Comparison of ENCODE assay signal across 16 cellular contexts in genomic region chr10:69840773-69841172, GRCh38. TPM values are rescaled to one million over a fixed set of nuclear protein-coding genes. Genes with fewer than 3 reads are reported as not detected.
DNase-seq lines count a peak whose midpoint lies in the region; FAIRE-seq and TF ChIP-seq lines count a peak whose summit lies in the region.
"Had no signal": no experiment of that assay in that cellular context is flagged by ENCODE, and none has a peak within 500 bp of the region (broad histone marks: within the 10 kb centered on the region; RNA-seq: fewer than 3 reads in every experiment).

No MANE protein-coding gene starts in this region.

- no peak overlapping the region for H4K8ac ChIP-seq in neuronal stem cell (ENCODE audit: low read depth, low read length)

- intact Hi-C loops in cardiac septum (cut with DNase I) = no loop called here

- no peak overlapping the region for H3K14ac ChIP-seq in neuronal stem cell (ENCODE audit: low read length)

- H4K91ac ChIP-seq in neuronal stem cell (ENCODE audit: low read depth, low read length, poor library complexity) = no peak overlapping the region

- H2AK5ac ChIP-seq in neuronal stem cell (ENCODE audit: low read depth, low read length) = peak overlapping the region; percentile 13

- H2BK5ac ChIP-seq in neuronal stem cell (ENCODE audit: low read length) = no peak overlapping the region

- H3K36me3 ChIP-seq in cardiac muscle cell (no peaks in the 10 kb centered on the region), astrocyte (ENCODE audit: insufficient read depth, low read length) (no peaks in the 10 kb centered on the region), neuronal stem cell (replicated peaks in 1 of 2; ENCODE audit: control insufficient read depth in 2 of 2, insufficient read depth in 2 of 2, low read length in 2 of 2) (no peaks in the 10 kb centered on the region)
- no peaks in the 10 kb centered on the region for H3K36me3 ChIP-seq in BLaER1 treated with 17β-estradiol and CSF1 and Interleukin-3, amounts not matched to agents 10 nM and 100 nM

- H3K18ac ChIP-seq in neuronal stem cell (ENCODE audit: low read length) = peak overlapping the region; percentile 65

- TF ChIP-seq CTCF in cardiac muscle cell (IDR thresholded peaks at IDR 0.05; ENCODE audit: low read depth, low read length) = no peak
- TF ChIP-seq CTCF in astrocyte (IDR thresholded peaks at IDR 0.05; ENCODE audit: insufficient read depth, low read depth, low read length) = no peak

- H2BK15ac ChIP-seq in neuronal stem cell (ENCODE audit: low read length) = peak overlapping the region; percentile 40

- FAIRE-seq in astrocyte (lab: Jason Lieb, UNC) = no peak
- FAIRE-seq: GM18507, H54 had no signal

- H4K20me1 ChIP-seq in BLaER1 treated with 17β-estradiol and CSF1 and Interleukin-3, amounts not matched to agents 10 nM and 100 nM = no peaks in the 10 kb centered on the region; a peak in 1 of 22 replicates
- H4K20me1 ChIP-seq in astrocyte (ENCODE audit: insufficient read depth, low read length) = peaks cover 13% of the 10 kb centered on the region

- no peak overlapping the region for H3K23ac ChIP-seq in neuronal stem cell (ENCODE audit: low read depth, low read length, poor library complexity)

- H3K27me3 ChIP-seq in cardiac muscle cell (no peaks in the 10 kb centered on the region), astrocyte (ENCODE audit: insufficient read depth, low read length) (no peaks in the 10 kb centered on the region), neuronal stem cell (ENCODE audit: control insufficient read depth in 3 of 3, insufficient read depth in 3 of 3, low read depth in 1 of 3, low read length in 3 of 3) (peaks cover 0 to 4% (median 0%) of the 10 kb centered on the region in 3 experiments)
- H3K27me3 ChIP-seq in BLaER1 treated with 17β-estradiol and CSF1 and Interleukin-3, amounts not matched to agents 10 nM and 100 nM = no peaks in the 10 kb centered on the region

- peak overlapping the region; percentile 91 for H3K27ac ChIP-seq in cardiac muscle cell
- no peak overlapping the region for H3K27ac ChIP-seq in BLaER1 treated with 17β-estradiol and CSF1 and Interleukin-3, amounts not matched to agents 10 nM and 100 nM
- no peak overlapping the region for H3K27ac ChIP-seq in astrocyte (ENCODE audit: low read depth, low read length)
- H3K27ac ChIP-seq in neuronal stem cell (replicated peaks; ENCODE audit: low read length) = no peak overlapping the region
- H3K27ac ChIP-seq: GM23248 had no signal

- peak overlapping the region in 6 of 11 experiments; percentile 27 to 66 (median 58); a peak in 9 of 22 replicates for H3K4me2 ChIP-seq in BLaER1 treated with 17β-estradiol and CSF1 and Interleukin-3, amounts not matched to agents 10 nM and 100 nM
- H3K4me2 ChIP-seq in astrocyte (ENCODE audit: low read length) (peak overlapping the region; percentile 53), neuronal stem cell (ENCODE audit: insufficient read depth, low read length, poor library complexity, severe bottlenecking) (no peak overlapping the region)

- H3K4me1 ChIP-seq in cardiac muscle cell (ENCODE audit: low read depth) (peaks cover 59% of the 10 kb centered on the region), astrocyte (ENCODE audit: insufficient read depth, low read length) (peaks cover 29% of the 10 kb centered on the region), neuronal stem cell (ENCODE audit: control insufficient read depth in 2 of 2, insufficient read depth in 1 of 2, low read depth in 1 of 2, low read length in 2 of 2) (peaks cover 24 to 28% of the 10 kb centered on the region in 2 donors)
- peaks cover 14 to 60% (median 40%) of the 10 kb centered on the region in 10 experiments for H3K4me1 ChIP-seq in BLaER1 treated with 17β-estradiol and CSF1 and Interleukin-3, amounts not matched to agents 10 nM and 100 nM

- H3K9me3 ChIP-seq in cardiac muscle cell (ENCODE audit: low read depth) (no peaks in the 10 kb centered on the region), astrocyte (ENCODE audit: insufficient read depth, low read depth, low read length) (no peaks in the 10 kb centered on the region), neuronal stem cell (replicated peaks in 1 of 2; ENCODE audit: control insufficient read depth in 2 of 2, insufficient read depth in 1 of 2, low read depth in 1 of 2, low read length in 2 of 2) (no peaks in the 10 kb centered on the region)
- no peaks in the 10 kb centered on the region for H3K9me3 ChIP-seq in BLaER1 treated with 17β-estradiol and CSF1 and Interleukin-3, amounts not matched to agents 10 nM and 100 nM (replicated peaks in 1 of 11)

- H3K4me3 Mint-ChIP-seq in astrocyte (ENCODE audit: unreplicated experiment) = no peak overlapping the region
- H3K4me3 Mint-ChIP-seq: CD4-positive, alpha-beta T cell had no signal

- peaks cover 41% of the 10 kb centered on the region for H3K27me3 Mint-ChIP-seq in astrocyte (ENCODE audit: low read depth, unreplicated experiment)

- no CpG with 5 or more reads among the region's 9 CpGs for WGBS in neuronal stem cell (ENCODE audit: extremely low coverage in 2 of 2, insufficient read length in 2 of 2, insufficient replicate concordance in 1 of 2), 2 donors

- H3K9me3 Mint-ChIP-seq in astrocyte (ENCODE audit: unreplicated experiment) = no peaks in the 10 kb centered on the region
- H3K9me3 Mint-ChIP-seq: CD4-positive, alpha-beta T cell had no signal

- no peak overlapping the region for H2AFZ ChIP-seq in astrocyte (ENCODE audit: low read depth, low read length)
- no peak overlapping the region for H2AFZ ChIP-seq in neuronal stem cell (ENCODE audit: low read length)
- H2AFZ ChIP-seq: GM23248 had no signal

- no peak overlapping the region for H3K27ac Mint-ChIP-seq in astrocyte (ENCODE audit: unreplicated experiment)
- H3K27ac Mint-ChIP-seq: CD4-positive, alpha-beta T cell had no signal

- no peaks in the 10 kb centered on the region for H3K79me1 ChIP-seq in neuronal stem cell (ENCODE audit: low read depth, low read length)

- H3K4ac ChIP-seq in neuronal stem cell (ENCODE audit: low read length) = no peak overlapping the region

- H3K9ac ChIP-seq in BLaER1 treated with 17β-estradiol and CSF1 and Interleukin-3, amounts not matched to agents 10 nM and 100 nM = no peak overlapping the region; a peak in 1 of 22 replicates
- no peak overlapping the region for H3K9ac ChIP-seq in astrocyte (ENCODE audit: low read length)
- no peak overlapping the region for H3K9ac ChIP-seq in neuronal stem cell (ENCODE audit: low read depth, low read length, poor library complexity)
- H3K9ac ChIP-seq: GM23248 had no signal

- H3K4me3 ChIP-seq in cardiac muscle cell = no peak overlapping the region
- H3K4me3 ChIP-seq in BLaER1 treated with 17β-estradiol and CSF1 and Interleukin-3, amounts not matched to agents 10 nM and 100 nM = no peak overlapping the region
- H3K4me3 ChIP-seq in astrocyte (ENCODE audit: insufficient read depth, low read depth, low read length) = no peak overlapping the region
- H3K4me3 ChIP-seq in neuronal stem cell (ENCODE audit: low read length in 2 of 2) = no peak overlapping the region
- H3K4me3 ChIP-seq: GM23248 had no signal

- no peaks in the 10 kb centered on the region for H3K36me3 Mint-ChIP-seq in astrocyte (ENCODE audit: low read depth, unreplicated experiment)

- H3K4me1 Mint-ChIP-seq in astrocyte (ENCODE audit: low read depth, unreplicated experiment) = peaks cover 20% of the 10 kb centered on the region

- DNase-seq in cardiac muscle cell (ENCODE audit: low read depth in 1 of 2, low spot score in 1 of 2) (no peak), cardiac septum (ENCODE audit: low spot score) (no peak), astrocyte (ENCODE audit: low read depth) (no peak), neuronal stem cell (ENCODE audit: low spot score) (no peak), NCI-H1417 (lab: John Stamatoyannopoulos, UW) (no peak)
- DNase-seq in stimulated activated CD4-positive, alpha-beta T cell treated with anti-CD3 and anti-CD28 coated beads, Interleukin-2, amount 100 ng/mL, for 48 hours = no peak
- DNase-seq: 8988T; AML-193; C1 segment of cervical spinal cord; Calu3; CD4-positive, alpha-beta T cell; DMS 273 treated with DMSO at 0.1 percent for 48 hours; GM23248 had no signal

- H3K79me2 ChIP-seq in astrocyte (ENCODE audit: insufficient read depth, low read length) = no peaks in the 10 kb centered on the region

- H2BK12ac ChIP-seq in neuronal stem cell (ENCODE audit: low read length) = no peak overlapping the region

- no peak overlapping the region for H2BK120ac ChIP-seq in neuronal stem cell (ENCODE audit: low read depth, low read length)

RNA-seq across cellular contexts. Expression of gene COL13A1, which starts 39.1 kb away (rescaled TPM):
- total RNA-seq in cardiac muscle cell (72.3 and 150 TPM in 2 replicates), cardiac septum (9.5 TPM), astrocyte (0.65 and 0.86 TPM in 2 replicates)
- polyA plus RNA-seq in cardiac muscle cell = 57.2 and 95.2 TPM in 2 replicates
- polyA plus RNA-seq in neuronal stem cell (2013, experiment 1 of 2) = 4.7 TPM
- 5.0 TPM for polyA plus RNA-seq in neuronal stem cell (2013, experiment 2 of 2)
- total RNA-seq: CD4-positive, alpha-beta T cell had no signal
